ENCODE assay signal across 8 cellular contexts in the genomic region with DNA sequence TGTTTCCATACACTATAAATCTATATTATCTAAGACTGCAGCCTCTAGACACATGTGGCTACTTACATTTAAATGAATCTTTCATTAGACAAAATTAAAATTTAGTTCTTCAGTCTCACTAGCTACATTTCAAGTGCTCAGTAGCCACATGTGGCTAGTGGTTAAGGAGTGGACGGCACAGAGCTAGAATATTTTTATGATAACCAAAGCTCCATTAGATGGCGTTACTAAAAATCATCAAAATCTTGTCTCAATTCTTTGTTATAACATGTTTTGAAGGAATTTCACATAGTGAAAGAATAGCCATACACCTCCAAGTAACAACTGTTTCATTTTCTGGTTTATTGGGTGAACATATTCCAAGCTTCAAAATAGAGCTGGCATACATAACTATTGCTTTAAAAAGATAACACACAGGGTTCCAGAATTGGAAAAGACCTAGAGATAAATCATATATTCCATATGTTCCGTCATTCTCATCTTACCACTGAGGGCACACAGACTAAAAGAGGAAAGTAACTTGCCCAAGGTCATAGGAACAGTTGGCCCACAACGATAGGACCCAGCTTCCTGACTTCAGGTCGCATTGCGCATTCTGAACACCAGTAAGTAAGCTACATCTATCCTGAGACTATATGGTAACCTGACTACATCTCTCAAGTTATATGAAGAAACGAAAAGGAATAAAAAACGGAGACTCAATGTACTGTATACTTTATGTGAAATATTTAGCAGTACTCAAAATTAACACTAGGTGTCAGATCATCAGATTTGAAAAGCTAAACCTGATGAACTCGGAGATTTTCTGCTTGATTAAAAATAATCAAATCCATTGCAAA.
A peak's percentile ranks its signal among the peaks of the same experiment; 100 is the strongest.
DNase-seq lines count a peak whose midpoint lies in the region; ATAC-seq and TF ChIP-seq lines count a peak whose summit lies in the region.

No MANE protein-coding gene starts in this region.

- H3K4me3 ChIP-seq in HEK293 (ENCODE audit: low read depth, low read length) (no peak overlapping the region), fibroblast of lung (replicated peaks in 1 of 4; ENCODE audit: control extremely low read depth in 1 of 4, insufficient read depth in 1 of 4, low read depth in 3 of 4, low read length in 4 of 4) (no peak overlapping the region), retinal pigment epithelial cell (ENCODE audit: low read length) (no peak overlapping the region)

- no peak for ATAC-seq in HG03175 (IDR thresholded peaks at IDR 0.05; ENCODE audit: unreplicated experiment)
- ATAC-seq in GM18870 (IDR thresholded peaks at IDR 0.05; ENCODE audit: unreplicated experiment) = no peak

- H3K36me3 ChIP-seq in HEK293 (ENCODE audit: control insufficient read depth in 2 of 2, insufficient read depth in 1 of 2, low read length in 2 of 2) (no peaks in the 10 kb centered on the region), fibroblast of lung (ENCODE audit: control insufficient read depth, insufficient read depth, low read length) (no peaks in the 10 kb centered on the region)

- peak overlapping the region; percentile 53 for H3K4me2 ChIP-seq in fibroblast of lung (ENCODE audit: extremely low read depth, insufficient read depth, low read length)

- peak; percentile 38 for DNase-seq in CD1c-positive myeloid dendritic cell (ENCODE audit: extremely low spot score)
- peak; percentile 32 for DNase-seq in RPMI8226
- peak in 1 of 2 donors; percentile 63 for DNase-seq in fibroblast of lung (ENCODE audit: low read depth in 2 of 2)
- DNase-seq in retinal pigment epithelial cell (ENCODE audit: low read depth) = no peak
- DNase-seq in 8988T = no peak

- POLR2A ChIA-PET in HEK293 (lab: Yijun Ruan, JAX) = interaction anchor here (1.0 kb wide), 1 partner anchor 380 kb away, joined by 3 read pairs; no protein-coding TSS in a partner anchor

- H3K27ac ChIP-seq in HEK293 (ENCODE audit: extremely low read depth, low read depth, low read length) (no peak overlapping the region), fibroblast of lung (ENCODE audit: insufficient read depth, low read length) (no peak overlapping the region)

- no peak overlapping the region for H3K9ac ChIP-seq in fibroblast of lung (ENCODE audit: insufficient read depth, low read length)

- H3K79me2 ChIP-seq in fibroblast of lung (ENCODE audit: control insufficient read depth, insufficient read depth, low read length) = no peaks in the 10 kb centered on the region

- CTCF ChIA-PET in HEK293 (lab: Yijun Ruan, JAX) = interaction anchor here (0.6 to 3.8 kb wide), 67 partner anchors 8 to 539 kb away, joined by 3 to 55 read pairs (median 5); partner anchors contain the start of gene MET

- no peak for TF ChIP-seq CTCF in HEK293 (tag by site-specific recombination; IDR thresholded peaks at IDR 0.05)
- TF ChIP-seq CTCF in fibroblast of lung (conservative IDR thresholded peaks at IDR 0.05 in 1 of 2, IDR thresholded peaks at IDR 0.05 in 1 of 2; ENCODE audit: low read depth in 1 of 2, low read length in 2 of 2) = peak; percentile 19 to 52
- peak; percentile 55 for TF ChIP-seq CTCF in retinal pigment epithelial cell (conservative IDR thresholded peaks at IDR 0.05; ENCODE audit: low read depth, low read length)

- H3K9me3 ChIP-seq in HEK293 (ENCODE audit: control insufficient read depth, insufficient read depth, low read depth, low read length) (no peaks in the 10 kb centered on the region), fibroblast of lung (ENCODE audit: control insufficient read depth, insufficient read depth, low read depth, low read length) (no peaks in the 10 kb centered on the region)

- H3K27me3 ChIP-seq in fibroblast of lung (ENCODE audit: control insufficient read depth, insufficient read depth, low read length) = no peaks in the 10 kb centered on the region

- peaks cover 10% of the 10 kb centered on the region for H3K4me1 ChIP-seq in HEK293 (ENCODE audit: control insufficient read depth, insufficient read depth, low read length)
- H3K4me1 ChIP-seq in fibroblast of lung (ENCODE audit: control insufficient read depth, extremely low read depth, insufficient read depth, low read length) = peaks cover 12% of the 10 kb centered on the region

- peak overlapping the region; percentile 77 for H2AFZ ChIP-seq in fibroblast of lung (ENCODE audit: low read length)

- H4K20me1 ChIP-seq in fibroblast of lung (ENCODE audit: control insufficient read depth, extremely low read depth, insufficient read depth, low read length) = no peaks in the 10 kb centered on the region

TF ChIP-seq in HEK293, 187 proteins besides CTCF, POLR2A, EP300 and RAD21:
- TF ChIP-seq, protein P1, sequence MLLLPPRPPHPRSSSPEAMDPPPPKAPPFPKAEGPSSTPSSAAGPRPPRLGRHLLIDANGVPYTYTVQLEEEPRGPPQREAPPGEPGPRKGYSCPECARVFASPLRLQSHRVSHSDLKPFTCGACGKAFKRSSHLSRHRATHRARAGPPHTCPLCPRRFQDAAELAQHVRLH (tag by site-specific recombination; IDR thresholded peaks at IDR 0.05) = no peak
- TF ChIP-seq ZNF529 (tag by site-specific recombination; IDR thresholded peaks at IDR 0.05; ENCODE audit: insufficient replicate concordance) (no peak), ZNF423 (tag by site-specific recombination; IDR thresholded peaks at IDR 0.05) (no peak), ZBTB8A (tag by site-specific recombination; IDR thresholded peaks at IDR 0.05) (no peak), SCRT2 (tag by site-specific recombination; IDR thresholded peaks at IDR 0.05) (0 out of 2 replicates have a peak, but pooled peaks have one; percentile 28), ZNF114 (tag by site-specific recombination; IDR thresholded peaks at IDR 0.05) (no peak), ZNF654 (tag by site-specific recombination; IDR thresholded peaks at IDR 0.05; ENCODE audit: low read depth) (peak; percentile 62)
TF ChIP-seq in HEK293: peak in this region for 2.

Comparison
In these comparisons a context has a peak if more than half of its experiments do, and no peak if none do; other contexts are left out.
1. DNase-seq: peak in CD1c-positive myeloid dendritic cell (single experiment) and RPMI8226 (single experiment); none in retinal pigment epithelial cell (single experiment) and 8988T (single experiment).